Comparison of ENCODE assay signal across 1 cellular context in genomic region chr1:25629836-25630235, GRCh38.
A peak's percentile ranks its signal among the peaks of the same experiment; 100 is the strongest.
TF ChIP-seq lines count a peak whose summit lies in the region.

No MANE protein-coding gene starts in this region.

TF ChIP-seq in K562, 482 proteins besides CTCF, POLR2A, EP300 and RAD21:
- 0 out of 2 replicates have a peak, but pooled peaks have one; percentile 32 for TF ChIP-seq FOSL1 (tag; conservative IDR thresholded peaks at IDR 0.05)
- TF ChIP-seq CREM (IDR thresholded peaks at IDR 0.05; ENCODE audit: low read depth), result no peak
